Comparison of ENCODE assay signal across 15 cellular contexts in the genomic region with DNA sequence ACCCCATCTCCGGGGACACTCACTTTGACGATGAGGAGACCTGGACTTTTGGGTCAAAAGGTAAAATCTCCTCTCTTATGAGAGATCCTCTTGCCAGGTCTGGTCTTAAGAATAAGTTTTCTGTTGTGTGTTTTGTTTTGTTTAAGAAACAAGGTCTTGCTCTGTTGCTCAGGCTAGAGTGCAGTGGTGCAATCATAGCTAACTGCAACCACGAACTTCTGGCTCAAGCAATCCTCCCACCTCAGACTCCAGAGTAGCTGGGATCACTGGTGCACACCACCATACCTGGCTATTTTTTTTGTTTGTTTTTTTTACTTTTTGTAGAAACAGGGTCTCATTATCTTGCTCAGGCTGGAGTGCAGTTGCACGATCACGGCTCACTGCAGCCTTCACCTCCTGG. TPM values are rescaled to one million over a fixed set of nuclear protein-coding genes. Genes with fewer than 3 reads are reported as not detected.
DNase-seq lines count a peak whose midpoint lies in the region; ATAC-seq and TF ChIP-seq lines count a peak whose summit lies in the region.
"Had no signal": no experiment of that assay in that cellular context is flagged by ENCODE, and none has a peak within 500 bp of the region (broad histone marks: within the 10 kb centered on the region; RNA-seq: fewer than 3 reads in every experiment).

No MANE protein-coding gene starts in this region.

- H3K9me3 Mint-ChIP-seq in activated CD8-positive, alpha-beta T cell treated with anti-CD3 and anti-CD28 coated beads, Interleukin-2, amount 10 ng/mL, durations not matched to agents 7 days and 5 days (ENCODE audit: insufficient read depth): no peaks in the 10 kb centered on the region
- no peaks in the 10 kb centered on the region for H3K9me3 Mint-ChIP-seq in activated CD8-positive, alpha-beta T cell treated with anti-CD3 and anti-CD28 coated beads for 36 hours
- H3K9me3 Mint-ChIP-seq in activated CD4-positive, alpha-beta memory T cell treated with anti-CD3 and anti-CD28 coated beads, Interleukin-2, amount 10 ng/mL, durations not matched to agents 7 days and 5 days: no peaks in the 10 kb centered on the region

- in situ Hi-C loops in KBM-7 (cut with MboI; ENCODE audit: low pct_unique_long_range_greater_than_20kb, low sequenced_read_pairs): no loop called here
- in situ Hi-C loops in brain microvascular endothelial cell (cut with HindIII; ENCODE audit: low pct_ligation_motif_present, low sequenced_read_pairs): no loop called here

- ATAC-seq in activated CD8-positive, alpha-beta T cell treated with anti-CD3 and anti-CD28 coated beads, Interleukin-2, amount 10 ng/mL, durations not matched to agents 7 days and 5 days: no peak
- no peak for ATAC-seq in activated CD8-positive, alpha-beta T cell treated with anti-CD3 and anti-CD28 coated beads for 36 hours

- TF ChIP-seq POLR2A in erythroblast (IDR thresholded peaks at IDR 0.05; ENCODE audit: low read length): no peak

- intact Hi-C loops in activated CD8-positive, alpha-beta T cell treated with anti-CD3 and anti-CD28 coated beads for 36 hours (cut with micrococcal nuclease): no loop called here

- no peaks in the 10 kb centered on the region for H3K9me3 ChIP-seq in neutrophil

- CTCF ChIA-PET in activated CD8-positive, alpha-beta T cell treated with anti-CD3 and anti-CD28 coated beads, Interleukin-2, amount 10 ng/mL, durations not matched to agents 7 days and 5 days (lab: Charles Lee): interaction anchor here (1.6 to 16.3 kb wide), 3 partner anchors 8 to 28 kb away, joined by 4 to 270 read pairs (median 32); no protein-coding TSS in a partner anchor
- CTCF ChIA-PET in activated CD8-positive, alpha-beta T cell treated with anti-CD3 and anti-CD28 coated beads for 36 hours (lab: Charles Lee): interaction anchor here (1.6 to 6.0 kb wide), 3 partner anchors 9 to 79 kb away, joined by 4 to 99 read pairs (median 36); no protein-coding TSS in a partner anchor
- CTCF ChIA-PET in activated CD4-positive, alpha-beta memory T cell treated with anti-CD3 and anti-CD28 coated beads, Interleukin-2, amount 10 ng/mL, durations not matched to agents 7 days and 5 days (lab: Charles Lee): interaction anchor here (1.5 to 5.8 kb wide), 3 partner anchors 19 to 46 kb away, joined by 4 to 38 read pairs (median 15); no protein-coding TSS in a partner anchor

- H3K4me3 ChIP-seq in neutrophil (ENCODE audit: low read depth in 1 of 2, low read length in 1 of 2): peak overlapping the region; percentile 99
- H3K4me3 ChIP-seq in brain microvascular endothelial cell (ENCODE audit: low read depth, low read length): no peak overlapping the region

- DNase-seq in activated CD8-positive, alpha-beta T cell treated with anti-CD3 and anti-CD28 coated beads, Interleukin-2, amount 10 ng/mL, durations not matched to agents 7 days and 5 days: no peak
- DNase-seq in activated CD8-positive, alpha-beta T cell treated with anti-CD3 and anti-CD28 coated beads for 36 hours: no peak
- DNase-seq in KBM-7 (peak; percentile 42), erythroblast (lab: John Stamatoyannopoulos, UW) (no peak), brain microvascular endothelial cell (no peak)
- no peak for DNase-seq in activated CD4-positive, alpha-beta memory T cell treated with anti-CD3 and anti-CD28 coated beads, Interleukin-2, amount 10 ng/mL, durations not matched to agents 7 days and 5 days
- DNase-seq in activated T-cell treated with anti-CD3 and anti-CD28 coated beads, Interleukin-2, amount 50 U/mL, for 48 hours: no peak
- DNase-seq: CD4-positive, CD25-positive, alpha-beta regulatory T cell; DMS79; KG1; NCI-H2029 treated with DMSO at 0.1 percent for 48 hours; NCI-H510A treated with DMSO at 0.1 percent for 48 hours; SHP77 treated with DMSO at 0.1 percent for 48 hours had no signal

- H3K27ac Mint-ChIP-seq in activated CD8-positive, alpha-beta T cell treated with anti-CD3 and anti-CD28 coated beads, Interleukin-2, amount 10 ng/mL, durations not matched to agents 7 days and 5 days: peak overlapping the region; percentile 70
- no peak overlapping the region for H3K27ac Mint-ChIP-seq in activated CD8-positive, alpha-beta T cell treated with anti-CD3 and anti-CD28 coated beads for 36 hours
- H3K27ac Mint-ChIP-seq in activated CD4-positive, alpha-beta memory T cell treated with anti-CD3 and anti-CD28 coated beads, Interleukin-2, amount 10 ng/mL, durations not matched to agents 7 days and 5 days: peak overlapping the region; percentile 77

- peak overlapping the region; percentile 38 for H3K4me3 Mint-ChIP-seq in activated CD8-positive, alpha-beta T cell treated with anti-CD3 and anti-CD28 coated beads, Interleukin-2, amount 10 ng/mL, durations not matched to agents 7 days and 5 days
- no peak overlapping the region for H3K4me3 Mint-ChIP-seq in activated CD8-positive, alpha-beta T cell treated with anti-CD3 and anti-CD28 coated beads for 36 hours
- peak overlapping the region; percentile 57 for H3K4me3 Mint-ChIP-seq in activated CD4-positive, alpha-beta memory T cell treated with anti-CD3 and anti-CD28 coated beads, Interleukin-2, amount 10 ng/mL, durations not matched to agents 7 days and 5 days

- H3K27me3 ChIP-seq in neutrophil: no peaks in the 10 kb centered on the region
- H3K27me3 ChIP-seq in brain microvascular endothelial cell (replicated peaks): peaks cover 11% of the 10 kb centered on the region

- POLR2A ChIA-PET in activated CD8-positive, alpha-beta T cell treated with anti-CD3 and anti-CD28 coated beads, Interleukin-2, amount 10 ng/mL, durations not matched to agents 7 days and 5 days (lab: Charles Lee): interaction anchor here (1.0 to 1.3 kb wide), 2 partner anchors 15 to 23 kb away, joined by 3 to 4 read pairs; partner anchors contain the start of gene IL32
- POLR2A ChIA-PET in activated CD8-positive, alpha-beta T cell treated with anti-CD3 and anti-CD28 coated beads for 36 hours (lab: Charles Lee): interaction anchor here (0.7 to 2.8 kb wide), 4 partner anchors 9 to 79 kb away, joined by 3 to 9 read pairs (median 6); no protein-coding TSS in a partner anchor
- POLR2A ChIA-PET in activated CD4-positive, alpha-beta memory T cell treated with anti-CD3 and anti-CD28 coated beads, Interleukin-2, amount 10 ng/mL, durations not matched to agents 7 days and 5 days (lab: Charles Lee): interaction anchor here (1.0 to 8.7 kb wide), 8 partner anchors 8 to 79 kb away, joined by 4 to 72 read pairs (median 12); partner anchors contain the start of gene IL32

- H3K36me3 ChIP-seq in neutrophil (peaks cover 56% of the 10 kb centered on the region), brain microvascular endothelial cell (replicated peaks) (no peaks in the 10 kb centered on the region)

- H3K36me3 Mint-ChIP-seq in activated CD8-positive, alpha-beta T cell treated with anti-CD3 and anti-CD28 coated beads, Interleukin-2, amount 10 ng/mL, durations not matched to agents 7 days and 5 days (ENCODE audit: low read depth): peaks cover 65% of the 10 kb centered on the region
- peaks cover 19% of the 10 kb centered on the region for H3K36me3 Mint-ChIP-seq in activated CD8-positive, alpha-beta T cell treated with anti-CD3 and anti-CD28 coated beads for 36 hours (ENCODE audit: low read depth)
- H3K36me3 Mint-ChIP-seq in activated CD4-positive, alpha-beta memory T cell treated with anti-CD3 and anti-CD28 coated beads, Interleukin-2, amount 10 ng/mL, durations not matched to agents 7 days and 5 days (ENCODE audit: low read depth): peaks cover 67% of the 10 kb centered on the region

- no peak for TF ChIP-seq CTCF in activated CD8-positive, alpha-beta T cell treated with anti-CD3 and anti-CD28 coated beads for 36 hours (IDR thresholded peaks at IDR 0.05)
- TF ChIP-seq CTCF in neutrophil (IDR thresholded peaks at IDR 0.05) (no peak), brain microvascular endothelial cell (IDR thresholded peaks at IDR 0.05; ENCODE audit: low read depth, low read length, missing control alignments) (no peak)

- H3K4me1 ChIP-seq in neutrophil (ENCODE audit: control insufficient read depth in 1 of 2, insufficient read depth in 1 of 2, low read depth in 1 of 2, low read length in 1 of 2): peaks cover 71 to 81% of the 10 kb centered on the region in 2 experiments

- peaks cover 76% of the 10 kb centered on the region for H3K4me1 Mint-ChIP-seq in activated CD8-positive, alpha-beta T cell treated with anti-CD3 and anti-CD28 coated beads, Interleukin-2, amount 10 ng/mL, durations not matched to agents 7 days and 5 days (ENCODE audit: low read depth)
- peaks cover 31% of the 10 kb centered on the region for H3K4me1 Mint-ChIP-seq in activated CD8-positive, alpha-beta T cell treated with anti-CD3 and anti-CD28 coated beads for 36 hours (ENCODE audit: low read depth)
- H3K4me1 Mint-ChIP-seq in activated CD4-positive, alpha-beta memory T cell treated with anti-CD3 and anti-CD28 coated beads, Interleukin-2, amount 10 ng/mL, durations not matched to agents 7 days and 5 days: peaks cover 78% of the 10 kb centered on the region

- H3K27me3 Mint-ChIP-seq in activated CD8-positive, alpha-beta T cell treated with anti-CD3 and anti-CD28 coated beads, Interleukin-2, amount 10 ng/mL, durations not matched to agents 7 days and 5 days (ENCODE audit: low read depth): peaks cover 10% of the 10 kb centered on the region
- peaks cover 11% of the 10 kb centered on the region for H3K27me3 Mint-ChIP-seq in activated CD8-positive, alpha-beta T cell treated with anti-CD3 and anti-CD28 coated beads for 36 hours
- peaks cover 3% of the 10 kb centered on the region for H3K27me3 Mint-ChIP-seq in activated CD4-positive, alpha-beta memory T cell treated with anti-CD3 and anti-CD28 coated beads, Interleukin-2, amount 10 ng/mL, durations not matched to agents 7 days and 5 days

- peak overlapping the region; percentile 94 for H3K27ac ChIP-seq in neutrophil
- H3K27ac ChIP-seq in brain microvascular endothelial cell: no peak overlapping the region

RNA-seq across cellular contexts. Expression of gene MMP25, which starts 4.1 kb away (rescaled TPM):
- total RNA-seq in activated CD8-positive, alpha-beta T cell treated with anti-CD3 and anti-CD28 coated beads, Interleukin-2, amount 10 ng/mL, durations not matched to agents 7 days and 5 days: 10 to 100 TPM; 58.0 to 66.1 TPM
- total RNA-seq in activated CD8-positive, alpha-beta T cell treated with anti-CD3 and anti-CD28 coated beads for 36 hours: 1 to 10 TPM; 1.1 to 1.5 TPM
- total RNA-seq in activated CD4-positive, alpha-beta memory T cell treated with anti-CD3 and anti-CD28 coated beads, Interleukin-2, amount 10 ng/mL, durations not matched to agents 7 days and 5 days: 100 to 1,000 TPM; 112 to 117 TPM

RNA-seq across cellular contexts. Expression of gene BICDL2, which starts 13.7 kb away (rescaled TPM):
- under 1 TPM; 0.84 to 0.94 TPM for total RNA-seq in activated CD8-positive, alpha-beta T cell treated with anti-CD3 and anti-CD28 coated beads, Interleukin-2, amount 10 ng/mL, durations not matched to agents 7 days and 5 days
- total RNA-seq in activated CD8-positive, alpha-beta T cell treated with anti-CD3 and anti-CD28 coated beads for 36 hours: under 1 TPM; 0.77 to 0.92 TPM
- 1 to 10 TPM; 1.4 to 1.9 TPM for total RNA-seq in activated CD4-positive, alpha-beta memory T cell treated with anti-CD3 and anti-CD28 coated beads, Interleukin-2, amount 10 ng/mL, durations not matched to agents 7 days and 5 days
- total RNA-seq: CD4-positive, CD25-positive, alpha-beta regulatory T cell; M059J had no signal

RNA-seq across cellular contexts. Expression of gene IL32, which starts 15.0 kb away (rescaled TPM):
- total RNA-seq in activated CD8-positive, alpha-beta T cell treated with anti-CD3 and anti-CD28 coated beads, Interleukin-2, amount 10 ng/mL, durations not matched to agents 7 days and 5 days: 1,000 to 10,000 TPM; 1,836 to 1,884 TPM
- 100 to 1,000 TPM; 971 to 974 TPM for total RNA-seq in activated CD8-positive, alpha-beta T cell treated with anti-CD3 and anti-CD28 coated beads for 36 hours
- total RNA-seq in activated CD4-positive, alpha-beta memory T cell treated with anti-CD3 and anti-CD28 coated beads, Interleukin-2, amount 10 ng/mL, durations not matched to agents 7 days and 5 days: 1,000 to 10,000 TPM; 4,131 to 4,213 TPM

RNA-seq across cellular contexts. Expression of gene THOC6, which starts 26.7 kb away (rescaled TPM):
- 10 to 100 TPM; 57.4 to 57.9 TPM for total RNA-seq in activated CD8-positive, alpha-beta T cell treated with anti-CD3 and anti-CD28 coated beads, Interleukin-2, amount 10 ng/mL, durations not matched to agents 7 days and 5 days
- 10 to 100 TPM; 55.4 to 56.6 TPM for total RNA-seq in activated CD8-positive, alpha-beta T cell treated with anti-CD3 and anti-CD28 coated beads for 36 hours
- total RNA-seq in activated CD4-positive, alpha-beta memory T cell treated with anti-CD3 and anti-CD28 coated beads, Interleukin-2, amount 10 ng/mL, durations not matched to agents 7 days and 5 days: 10 to 100 TPM; 42.4 TPM

RNA-seq across cellular contexts. Expression of gene HCFC1R1, which starts 26.7 kb away (rescaled TPM):
- total RNA-seq in activated CD8-positive, alpha-beta T cell treated with anti-CD3 and anti-CD28 coated beads, Interleukin-2, amount 10 ng/mL, durations not matched to agents 7 days and 5 days: 10 to 100 TPM; 41.0 to 41.7 TPM
- total RNA-seq in activated CD8-positive, alpha-beta T cell treated with anti-CD3 and anti-CD28 coated beads for 36 hours: 10 to 100 TPM; 24.2 to 24.8 TPM
- 10 to 100 TPM; 37.0 to 43.3 TPM for total RNA-seq in activated CD4-positive, alpha-beta memory T cell treated with anti-CD3 and anti-CD28 coated beads, Interleukin-2, amount 10 ng/mL, durations not matched to agents 7 days and 5 days

Comparison
In these comparisons a context has a peak if more than half of its experiments do, and no peak if none do; other contexts are left out.
1. RNA of gene MMP25, which starts 4.1 kb away (total RNA-seq): 112 to 117 TPM in activated CD4-positive, alpha-beta memory T cell treated with anti-CD3 and anti-CD28 coated beads, Interleukin-2, amount 10 ng/mL, durations not matched to agents 7 days and 5 days and 58.0 to 66.1 TPM in activated CD8-positive, alpha-beta T cell treated with anti-CD3 and anti-CD28 coated beads, Interleukin-2, amount 10 ng/mL, durations not matched to agents 7 days and 5 days; 1.1 to 1.5 TPM in activated CD8-positive, alpha-beta T cell treated with anti-CD3 and anti-CD28 coated beads for 36 hours; every median in the first group is over 10 times any median in the second.